In the genomic region with DNA sequence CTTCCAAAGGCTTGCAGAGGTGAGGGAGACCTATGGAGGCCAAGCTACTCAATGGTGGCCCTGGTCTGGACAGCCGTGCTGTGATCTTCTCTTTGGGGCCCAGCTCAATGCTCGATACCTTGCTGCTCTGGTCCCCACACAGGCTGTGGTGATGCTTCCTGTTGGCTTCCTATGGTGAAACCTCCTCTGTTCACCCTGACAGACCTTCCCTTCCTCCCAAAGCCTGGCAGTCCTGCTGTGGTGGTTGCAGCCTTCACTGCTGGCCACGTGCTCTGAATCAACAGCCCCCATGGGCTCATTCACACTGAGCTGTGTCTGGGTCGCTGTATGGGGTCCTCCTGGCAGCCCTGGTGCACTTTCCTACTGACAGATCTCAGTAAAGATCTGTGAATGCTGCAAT, we compare ENCODE assay signal across 21 cellular contexts. TPM values are rescaled to one million over a fixed set of nuclear protein-coding genes. Genes with fewer than 3 reads are reported as not detected.
A peak's percentile ranks its signal among the peaks of the same experiment; 100 is the strongest.
DNase-seq lines count a peak whose midpoint lies in the region; ATAC-seq, FAIRE-seq and TF ChIP-seq lines count a peak whose summit lies in the region.
"Had no signal": no experiment of that assay in that cellular context is flagged by ENCODE, and none has a peak within 500 bp of the region (broad histone marks: within the 10 kb centered on the region; RNA-seq: fewer than 3 reads in every experiment).

No MANE protein-coding gene starts in this region.

- H3K27me3 ChIP-seq in DND-41 (ENCODE audit: insufficient read depth, low read length, poor library complexity) (no peaks in the 10 kb centered on the region), Loucy (ENCODE audit: insufficient read depth, low read length, poor library complexity, severe bottlenecking) (no peaks in the 10 kb centered on the region), neutrophil (no peaks in the 10 kb centered on the region), HepG2 (ENCODE audit: control insufficient read depth in 1 of 2, insufficient read depth in 2 of 2, low read length in 2 of 2) (no peaks in the 10 kb centered on the region)
- H3K27me3 ChIP-seq: SJCRH30 had no signal

- TF ChIP-seq RAD21 in HepG2 (CRISPR knock-in tag; IDR thresholded peaks at IDR 0.05), result no peak

- H3K9me2 ChIP-seq in Loucy (replicated peaks; ENCODE audit: low read depth, low read length), result no peaks in the 10 kb centered on the region

- in situ Hi-C loops in HepG2 (cut with HindIII; ENCODE audit: extremely low pct_ligation_motif_present, low pct_unique_long_range_greater_than_20kb), result no loop called here

- TF ChIP-seq EP300 in HepG2 (IDR thresholded peaks at IDR 0.05; ENCODE audit: low read depth in 2 of 2, low read length in 2 of 2), result no peak
- TF ChIP-seq EP300 in HepG2 (CRISPR knock-in tag; IDR thresholded peaks at IDR 0.05; ENCODE audit: borderline replicate concordance), result no peak

- no peaks in the 10 kb centered on the region for H3K27me3 Mint-ChIP-seq in central memory CD8-positive, alpha-beta T cell

- no peaks in the 10 kb centered on the region for H3K9me3 Mint-ChIP-seq in central memory CD8-positive, alpha-beta T cell
- H3K9me3 Mint-ChIP-seq: CD8-positive, alpha-beta memory T cell; H9 had no signal

- H3K4me3 ChIP-seq in DND-41 (ENCODE audit: low read depth in 1 of 2, low read length in 2 of 2), result no peak overlapping the region
- no peak overlapping the region for H3K4me3 ChIP-seq in Loucy (ENCODE audit: low read length, poor library complexity, severe bottlenecking)
- H3K4me3 ChIP-seq in neutrophil (ENCODE audit: low read depth in 1 of 2, low read length in 1 of 2), result no peak overlapping the region
- H3K4me3 ChIP-seq in HepG2 (replicated peaks in 1 of 3; ENCODE audit: insufficient read depth in 1 of 3, low read depth in 2 of 3, low read length in 3 of 3), result no peak overlapping the region
- H3K4me3 ChIP-seq: SJCRH30 had no signal

- H2AFZ ChIP-seq in DND-41 (ENCODE audit: low read depth, low read length) (no peak overlapping the region), Loucy (ENCODE audit: low read length) (peak overlapping the region; percentile 66), HepG2 (ENCODE audit: low read length) (no peak overlapping the region)

- intact Hi-C loops in HepG2 (cut with micrococcal nuclease; ENCODE audit: unreplicated experiment), result no loop called here

- no peaks in the 10 kb centered on the region for H3K79me2 ChIP-seq in DND-41 (ENCODE audit: insufficient read depth, low read length)
- H3K79me2 ChIP-seq in Loucy (ENCODE audit: insufficient read depth, low read length), result no peaks in the 10 kb centered on the region
- no peaks in the 10 kb centered on the region for H3K79me2 ChIP-seq in HepG2 (ENCODE audit: insufficient read depth, low read length)

- H3K36me3 ChIP-seq in DND-41 (ENCODE audit: insufficient read depth, low read length) (no peaks in the 10 kb centered on the region), Loucy (ENCODE audit: insufficient read depth, low read length) (no peaks in the 10 kb centered on the region), neutrophil (no peaks in the 10 kb centered on the region), HepG2 (replicated peaks in 1 of 2; ENCODE audit: control insufficient read depth in 1 of 2, insufficient read depth in 2 of 2, low read length in 2 of 2) (no peaks in the 10 kb centered on the region)
- H3K36me3 ChIP-seq: SJCRH30 had no signal

- POLR2A ChIA-PET in HepG2 (lab: Yijun Ruan, JAX), result no interaction called here

- H3K9me3 ChIP-seq in DND-41 (ENCODE audit: insufficient read depth, low read length, severe bottlenecking), result no peaks in the 10 kb centered on the region
- H3K9me3 ChIP-seq in Loucy (ENCODE audit: insufficient read depth, low read depth, low read length), result no peaks in the 10 kb centered on the region
- H3K9me3 ChIP-seq in neutrophil, result no peaks in the 10 kb centered on the region
- H3K9me3 ChIP-seq in HepG2 (ENCODE audit: low read length), result no peaks in the 10 kb centered on the region
- H3K9me3 ChIP-seq: SJCRH30 had no signal

- TF ChIP-seq CTCF in DND-41 (IDR thresholded peaks at IDR 0.05; ENCODE audit: borderline replicate concordance, extremely low read depth, low read length, poor library complexity, severe bottlenecking) (no peak), Loucy (conservative IDR thresholded peaks at IDR 0.05; ENCODE audit: low read length) (no peak), neutrophil (IDR thresholded peaks at IDR 0.05) (no peak), HepG2 (CRISPR knock-in tag; IDR thresholded peaks at IDR 0.05) (no peak)

- CTCF ChIA-PET in HepG2 (lab: Yijun Ruan, JAX; ENCODE audit: low intra/inter-chr PET ratio, low total read pairs), result no interaction called here

- no CpG with 5 or more reads among the region's 4 CpGs for WGBS in HepG2 (ENCODE audit: low lambda C conversion rate)

- no TSS peak for BruUV-seq in HepG2 (replicated peaks; lab: Mats Ljungman, UMichigan)

- peak; percentile 19 for DNase-seq in DND-41
- no peak for DNase-seq in central memory CD8-positive, alpha-beta T cell (ENCODE audit: low spot score in 2 of 2)
- DNase-seq in HepG2 (ENCODE audit: low spot score), result no peak
- DNase-seq in NCI-H2196 (lab: John Stamatoyannopoulos, UW; ENCODE audit: unreplicated experiment), result no peak
- DNase-seq in central memory CD4-positive, alpha-beta T cell, result no peak
- DNase-seq: C1 segment of cervical spinal cord; CD8-positive, alpha-beta memory T cell; H9; Karpas-422; MM.1S; NCI-H1105 treated with DMSO at 0.1 percent for 48 hours; NCI-H187 treated with DMSO at 0.1 percent for 48 hours; NCI-H226; NCI-H524; SJCRH30 had no signal

- H3K4me3 Mint-ChIP-seq in central memory CD8-positive, alpha-beta T cell, result no peak overlapping the region
- H3K4me3 Mint-ChIP-seq: CD8-positive, alpha-beta memory T cell; H9; IgD-negative memory B cell had no signal

- H3K27ac ChIP-seq in DND-41 (ENCODE audit: low read length) (no peak overlapping the region), neutrophil (peak overlapping the region; percentile 40), HepG2 (ENCODE audit: extremely low read length, insufficient read depth, low read length) (no peak overlapping the region)
- H3K27ac ChIP-seq: SJCRH30 had no signal

- no peaks in the 10 kb centered on the region for H3F3A ChIP-seq in Loucy (ENCODE audit: low read depth)

- peaks cover 26% of the 10 kb centered on the region for H3K4me1 Mint-ChIP-seq in central memory CD8-positive, alpha-beta T cell
- H3K4me1 Mint-ChIP-seq: IgD-negative memory B cell had no signal

- H3K4me1 ChIP-seq in DND-41 (ENCODE audit: insufficient read depth, low read length) (peaks cover 4% of the 10 kb centered on the region; the same call in 1 of the 2 replicates), Loucy (ENCODE audit: insufficient read depth, low read length, poor library complexity, severe bottlenecking) (peaks cover 20% of the 10 kb centered on the region), neutrophil (ENCODE audit: control insufficient read depth in 1 of 2, insufficient read depth in 1 of 2, low read depth in 1 of 2, low read length in 1 of 2) (peaks cover 6 to 8% of the 10 kb centered on the region in 2 experiments), HepG2 (ENCODE audit: insufficient read depth, low read length) (no peaks in the 10 kb centered on the region)
- H3K4me1 ChIP-seq: SJCRH30 had no signal

- H4K20me1 ChIP-seq in DND-41 (ENCODE audit: insufficient read depth, low read length) (no peaks in the 10 kb centered on the region), Loucy (ENCODE audit: insufficient read depth, low read length, poor library complexity, severe bottlenecking) (no peaks in the 10 kb centered on the region), HepG2 (ENCODE audit: insufficient read depth, low read length) (no peaks in the 10 kb centered on the region)

- no peak overlapping the region for H3K9ac ChIP-seq in DND-41 (ENCODE audit: low read depth, low read length)
- H3K9ac ChIP-seq in Loucy (ENCODE audit: low read depth, low read length, poor library complexity, severe bottlenecking), result peak overlapping the region; percentile 1
- no peak overlapping the region for H3K9ac ChIP-seq in HepG2 (ENCODE audit: insufficient read depth, low read depth, low read length)

- H3K27ac Mint-ChIP-seq in central memory CD8-positive, alpha-beta T cell (ENCODE audit: low read depth), result peak overlapping the region; percentile 23
- H3K27ac Mint-ChIP-seq: H9, IgD-negative memory B cell had no signal

- peak; percentile 56; the same call in 2 of the 3 replicates for ATAC-seq in DND-41 (ENCODE audit: insufficient read depth, low read depth)
- no peak for ATAC-seq in central memory CD8-positive, alpha-beta T cell (replicated peaks; ENCODE audit: extremely low read depth, poor library complexity, severe bottlenecking)
- ATAC-seq in HepG2, result no peak

- no peak overlapping the region for H3K4me2 ChIP-seq in DND-41 (ENCODE audit: insufficient read depth, low read length)
- peak overlapping the region; percentile 30 for H3K4me2 ChIP-seq in Loucy (ENCODE audit: low read depth, low read length, poor library complexity, severe bottlenecking)
- H3K4me2 ChIP-seq in HepG2 (ENCODE audit: low read depth, low read length), result no peak overlapping the region

- no peak for FAIRE-seq in HepG2 (lab: Jason Lieb, UNC)
- FAIRE-seq: G401.6, HTR-8/SVneo had no signal

- no peak for TF ChIP-seq POLR2A in HepG2 (IDR thresholded peaks at IDR 0.05; ENCODE audit: insufficient read depth in 1 of 2, low read depth in 2 of 2, low read length in 2 of 2)

- no peaks in the 10 kb centered on the region for H3K36me3 Mint-ChIP-seq in central memory CD8-positive, alpha-beta T cell (ENCODE audit: insufficient read depth)

RNA-seq across cellular contexts. Expression of gene GALR1, which starts 31.0 kb away (rescaled TPM):
- total RNA-seq in HepG2 (2016; rRNA removed; fragmentation: Illumina TruSeq; extraction: Trizol), result not detected in 2 replicates
- total RNA-seq in HepG2 (2016; cell fraction: cytosol; rRNA removed; fragmentation: Illumina TruSeq; extraction: Trizol; ENCODE audit: low read depth), result not detected in 2 replicates
- not detected in 2 replicates for total RNA-seq in HepG2 (2016; cell fraction: insoluble cytoplasmic fraction; rRNA removed; fragmentation: Illumina TruSeq; extraction: Trizol)
- not detected in 2 replicates for total RNA-seq in HepG2 (2016; cell fraction: membrane; rRNA removed; fragmentation: Illumina TruSeq; extraction: Trizol)
- total RNA-seq in HepG2 (2016; cell fraction: nucleus; rRNA removed; fragmentation: Illumina TruSeq; extraction: Trizol), result not detected in 2 replicates
- not detected in 2 replicates for polyA plus RNA-seq in HepG2 (2011; rRNA removed)
- not detected in 2 replicates for polyA plus RNA-seq in HepG2 (2011; cell fraction: cytosol; rRNA removed)
- polyA plus RNA-seq in HepG2 (2011; cell fraction: nucleus; rRNA removed), result not detected in 2 replicates
- not detected in 2 replicates for polyA plus RNA-seq in HepG2 (2012)
- not detected in 2 replicates for polyA plus RNA-seq in HepG2 (2016; cell fraction: cytosol; fragmentation: Illumina TruSeq; extraction: Trizol; ENCODE audit: low read depth)
- polyA plus RNA-seq in HepG2 (2016; cell fraction: insoluble cytoplasmic fraction; fragmentation: Illumina TruSeq; extraction: Trizol; ENCODE audit: low read depth), result not detected in 2 replicates
- polyA plus RNA-seq in HepG2 (2016; cell fraction: membrane; fragmentation: Illumina TruSeq; extraction: Trizol; ENCODE audit: low read depth), result not detected in 2 replicates
- polyA plus RNA-seq in HepG2 (2016; cell fraction: nucleus; fragmentation: Illumina TruSeq; extraction: Trizol; ENCODE audit: insufficient read depth, low read depth), result not detected in 2 replicates
- polyA minus RNA-seq in HepG2 (2011; rRNA and poly(A)+ RNA removed; ENCODE audit: low replicate concordance), result not detected in 2 replicates
- not detected in 2 replicates for polyA minus RNA-seq in HepG2 (2011; cell fraction: cytosol; rRNA and poly(A)+ RNA removed)
- not detected in 2 replicates for polyA minus RNA-seq in HepG2 (2011; cell fraction: nucleus; rRNA and poly(A)+ RNA removed)
- total RNA-seq: A673; CD8-positive, alpha-beta memory T cell; SJCRH30 had no signal
- polyA plus RNA-seq: CD8-positive, alpha-beta memory T cell; IgD-negative memory B cell had no signal
